1 cellular context compared by ENCODE assay signal in genomic region chr14:94113908-94114588, GRCh38.
TF ChIP-seq lines count a peak whose summit lies in the region.

No MANE protein-coding gene starts in this region.

TF ChIP-seq in IMR-90, 13 proteins besides CTCF, POLR2A, EP300 and RAD21:
- TF ChIP-seq MXI1 (IDR thresholded peaks at IDR 0.05; ENCODE audit: borderline replicate concordance, low read depth, low read length) (no peak), CHD1 (IDR thresholded peaks at IDR 0.05; ENCODE audit: low read depth, low read length) (no peak), SMC3 (IDR thresholded peaks at IDR 0.05; ENCODE audit: low read depth, low read length) (no peak), CEBPB (IDR thresholded peaks at IDR 0.05; ENCODE audit: low read depth, low read length) (no peak), MAZ (IDR thresholded peaks at IDR 0.05; ENCODE audit: borderline replicate concordance, low read depth, low read length) (no peak), RCOR1 (IDR thresholded peaks at IDR 0.05; ENCODE audit: insufficient replicate concordance, low read length) (no peak), FOS (IDR thresholded peaks at IDR 0.05; ENCODE audit: low read depth, low read length) (no peak), BHLHE40 (IDR thresholded peaks at IDR 0.05; ENCODE audit: low read depth, low read length) (no peak), RFX5 (IDR thresholded peaks at IDR 0.05; ENCODE audit: low read depth, low read length) (no peak), MAFK (IDR thresholded peaks at IDR 0.05; ENCODE audit: low read depth, low read length) (no peak), NFE2L2 (IDR thresholded peaks at IDR 0.05; ENCODE audit: low read depth, low read length) (no peak)
- TF ChIP-seq, protein P1, sequence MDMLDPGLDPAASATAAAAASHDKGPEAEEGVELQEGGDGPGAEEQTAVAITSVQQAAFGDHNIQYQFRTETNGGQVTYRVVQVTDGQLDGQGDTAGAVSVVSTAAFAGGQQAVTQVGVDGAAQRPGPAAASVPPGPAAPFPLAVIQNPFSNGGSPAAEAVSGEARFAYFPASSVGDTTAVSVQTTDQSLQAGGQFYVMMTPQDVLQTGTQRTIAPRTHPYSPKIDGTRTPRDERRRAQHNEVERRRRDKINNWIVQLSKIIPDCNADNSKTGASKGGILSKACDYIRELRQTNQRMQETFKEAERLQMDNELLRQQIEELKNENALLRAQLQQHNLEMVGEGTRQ (IDR thresholded peaks at IDR 0.05; ENCODE audit: low read depth, low read length) = no peak
- TF ChIP-seq, protein P2, sequence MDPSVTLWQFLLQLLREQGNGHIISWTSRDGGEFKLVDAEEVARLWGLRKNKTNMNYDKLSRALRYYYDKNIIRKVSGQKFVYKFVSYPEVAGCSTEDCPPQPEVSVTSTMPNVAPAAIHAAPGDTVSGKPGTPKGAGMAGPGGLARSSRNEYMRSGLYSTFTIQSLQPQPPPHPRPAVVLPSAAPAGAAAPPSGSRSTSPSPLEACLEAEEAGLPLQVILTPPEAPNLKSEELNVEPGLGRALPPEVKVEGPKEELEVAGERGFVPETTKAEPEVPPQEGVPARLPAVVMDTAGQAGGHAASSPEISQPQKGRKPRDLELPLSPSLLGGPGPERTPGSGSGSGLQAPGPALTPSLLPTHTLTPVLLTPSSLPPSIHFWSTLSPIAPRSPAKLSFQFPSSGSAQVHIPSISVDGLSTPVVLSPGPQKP (IDR thresholded peaks at IDR 0.05; ENCODE audit: borderline replicate concordance, low read depth, low read length) = no peak
